In the genomic region with DNA sequence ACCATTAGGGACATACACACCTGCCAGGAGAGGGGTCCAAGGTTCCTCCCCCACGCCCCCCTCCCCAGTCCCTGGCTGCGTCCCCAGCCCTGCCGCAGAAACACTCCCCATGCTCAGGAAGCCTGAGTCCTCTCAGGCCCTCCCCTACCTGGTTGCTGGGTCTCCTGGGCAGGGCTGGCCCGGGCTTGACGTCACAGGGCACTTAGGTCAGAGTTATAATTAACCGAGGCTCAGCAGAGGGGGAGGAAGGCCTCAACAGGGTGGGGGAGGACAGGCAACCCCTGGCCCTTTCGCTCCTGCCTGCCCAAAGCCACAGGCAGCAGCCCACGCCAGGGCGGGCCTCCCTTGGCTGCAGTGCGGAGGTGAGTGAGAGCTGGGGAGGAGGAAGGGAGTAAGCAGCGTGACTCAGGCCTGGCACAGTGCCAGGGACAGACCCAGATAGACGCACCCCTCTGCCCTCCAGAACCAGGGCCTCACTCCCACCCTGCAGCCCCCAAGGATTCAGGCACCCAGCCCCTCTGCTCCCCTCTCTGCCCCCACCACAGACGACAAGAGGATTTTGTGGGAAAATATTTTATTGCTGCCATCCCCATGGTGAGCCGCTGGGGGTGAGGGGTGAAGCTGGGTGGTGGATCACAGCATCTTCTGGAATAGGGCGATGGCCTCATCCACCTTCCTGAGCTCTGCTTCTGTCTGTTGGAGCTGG, we compare ENCODE assay signal across 8 cellular contexts. TPM values are rescaled to one million over a fixed set of nuclear protein-coding genes. Genes with fewer than 3 reads are reported as not detected.
DNase-seq lines count a peak whose midpoint lies in the region; ATAC-seq, FAIRE-seq and TF ChIP-seq lines count a peak whose summit lies in the region.

A gene with protein sequence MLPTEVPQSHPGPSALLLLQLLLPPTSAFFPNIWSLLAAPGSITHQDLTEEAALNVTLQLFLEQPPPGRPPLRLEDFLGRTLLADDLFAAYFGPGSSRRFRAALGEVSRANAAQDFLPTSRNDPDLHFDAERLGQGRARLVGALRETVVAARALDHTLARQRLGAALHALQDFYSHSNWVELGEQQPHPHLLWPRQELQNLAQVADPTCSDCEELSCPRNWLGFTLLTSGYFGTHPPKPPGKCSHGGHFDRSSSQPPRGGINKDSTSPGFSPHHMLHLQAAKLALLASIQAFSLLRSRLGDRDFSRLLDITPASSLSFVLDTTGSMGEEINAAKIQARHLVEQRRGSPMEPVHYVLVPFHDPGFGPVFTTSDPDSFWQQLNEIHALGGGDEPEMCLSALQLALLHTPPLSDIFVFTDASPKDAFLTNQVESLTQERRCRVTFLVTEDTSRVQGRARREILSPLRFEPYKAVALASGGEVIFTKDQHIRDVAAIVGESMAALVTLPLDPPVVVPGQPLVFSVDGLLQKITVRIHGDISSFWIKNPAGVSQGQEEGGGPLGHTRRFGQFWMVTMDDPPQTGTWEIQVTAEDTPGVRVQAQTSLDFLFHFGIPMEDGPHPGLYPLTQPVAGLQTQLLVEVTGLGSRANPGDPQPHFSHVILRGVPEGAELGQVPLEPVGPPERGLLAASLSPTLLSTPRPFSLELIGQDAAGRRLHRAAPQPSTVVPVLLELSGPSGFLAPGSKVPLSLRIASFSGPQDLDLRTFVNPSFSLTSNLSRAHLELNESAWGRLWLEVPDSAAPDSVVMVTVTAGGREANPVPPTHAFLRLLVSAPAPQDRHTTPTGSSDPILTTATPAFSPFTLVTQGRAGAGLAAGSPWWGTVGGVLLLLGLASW (minus strand): TSS at position 368 of the 706 bp plus-strand sequence. CDS start 549 bp downstream, outside the sequence.

- peak; percentile 94 for FAIRE-seq in HTR-8/SVneo (lab: Jason Lieb, UNC)

- no peaks in the 10 kb centered on the region for H3K9me3 Mint-ChIP-seq in activated T-helper 1 cell treated with anti-CD3 and anti-CD28 coated beads, Interleukin-12 subunit alpha, Interleukin-12 subunit beta, Interleukin-2, Interleukin-4 antibody, amounts not matched to agents 30 ng/mL and 10 ng/mL and 1 ng/mL, durations not matched to agents 14 hours and 24 hours and 36 hours

- H3K27ac ChIP-seq in parathyroid adenoma, result no peak within 1 kb of the TSS

- no peaks in the 10 kb centered on the region for H3K27me3 Mint-ChIP-seq in activated T-helper 1 cell treated with anti-CD3 and anti-CD28 coated beads, Interleukin-12 subunit alpha, Interleukin-12 subunit beta, Interleukin-2, Interleukin-4 antibody, amounts not matched to agents 30 ng/mL and 10 ng/mL and 1 ng/mL, durations not matched to agents 14 hours and 24 hours and 36 hours (ENCODE audit: insufficient read depth)

- H3K4me3 ChIP-seq in AG10803 (ENCODE audit: low read length) (no peak within 1 kb of the TSS), fibroblast of the aortic adventitia (ENCODE audit: low read depth, low read length) (no peak within 1 kb of the TSS), parathyroid adenoma (ENCODE audit: low read depth, low read length) (no peak within 1 kb of the TSS)

- H2AFZ ChIP-seq in parathyroid adenoma, result peak within 1 kb of the TSS; percentile 82

- peak within 1 kb of the TSS; percentile 87 for H3K27ac Mint-ChIP-seq in activated T-helper 1 cell treated with anti-CD3 and anti-CD28 coated beads, Interleukin-12 subunit alpha, Interleukin-12 subunit beta, Interleukin-2, Interleukin-4 antibody, amounts not matched to agents 30 ng/mL and 10 ng/mL and 1 ng/mL, durations not matched to agents 14 hours and 24 hours and 36 hours

- peaks cover 2% of the 10 kb centered on the region for H3K79me2 ChIP-seq in parathyroid adenoma

- H3K4me3 Mint-ChIP-seq in activated T-helper 1 cell treated with anti-CD3 and anti-CD28 coated beads, Interleukin-12 subunit alpha, Interleukin-12 subunit beta, Interleukin-2, Interleukin-4 antibody, amounts not matched to agents 30 ng/mL and 10 ng/mL and 1 ng/mL, durations not matched to agents 14 hours and 24 hours and 36 hours, result no peak within 1 kb of the TSS

- TF ChIP-seq CTCF in AG10803 (conservative IDR thresholded peaks at IDR 0.05; ENCODE audit: low read length), result no peak
- no peak for TF ChIP-seq CTCF in fibroblast of the aortic adventitia (IDR thresholded peaks at IDR 0.05; ENCODE audit: insufficient read depth, low read length)
- TF ChIP-seq CTCF in parathyroid adenoma (IDR thresholded peaks at IDR 0.05), result no peak

- H3K4me1 ChIP-seq in parathyroid adenoma, result peaks cover 13% of the 10 kb centered on the region

- peaks cover 25% of the 10 kb centered on the region for H3K4me1 Mint-ChIP-seq in activated T-helper 1 cell treated with anti-CD3 and anti-CD28 coated beads, Interleukin-12 subunit alpha, Interleukin-12 subunit beta, Interleukin-2, Interleukin-4 antibody, amounts not matched to agents 30 ng/mL and 10 ng/mL and 1 ng/mL, durations not matched to agents 14 hours and 24 hours and 36 hours (ENCODE audit: low read depth)

- no peaks in the 10 kb centered on the region for H3K27me3 ChIP-seq in parathyroid adenoma (ENCODE audit: control insufficient read depth, insufficient read depth, low read length)

- ATAC-seq in GM19324 (IDR thresholded peaks at IDR 0.05; ENCODE audit: low FRiP score, unreplicated experiment), result peak; percentile 57

- H3K36me3 Mint-ChIP-seq in activated T-helper 1 cell treated with anti-CD3 and anti-CD28 coated beads, Interleukin-12 subunit alpha, Interleukin-12 subunit beta, Interleukin-2, Interleukin-4 antibody, amounts not matched to agents 30 ng/mL and 10 ng/mL and 1 ng/mL, durations not matched to agents 14 hours and 24 hours and 36 hours (ENCODE audit: low read depth), result peaks cover 11% of the 10 kb centered on the region

- no peak within 1 kb of the TSS for H3K4me2 ChIP-seq in parathyroid adenoma (ENCODE audit: low read length)

- H3K9ac ChIP-seq in parathyroid adenoma, result no peak within 1 kb of the TSS

- H3K36me3 ChIP-seq in parathyroid adenoma (ENCODE audit: control insufficient read depth, insufficient read depth, low read length), result no peaks in the 10 kb centered on the region

- intact Hi-C loops in activated T-helper 1 cell treated with anti-CD3 and anti-CD28 coated beads, Interleukin-12 subunit alpha, Interleukin-12 subunit beta, Interleukin-2, Interleukin-4 antibody, amounts not matched to agents 30 ng/mL and 10 ng/mL and 1 ng/mL, durations not matched to agents 14 hours and 24 hours and 36 hours (cut with micrococcal nuclease), result loop anchor here (1.0 to 2.0 kb wide), 5 partner anchors 18 to 74 kb away; a partner anchor contains a TSS

- H3K9me3 ChIP-seq in parathyroid adenoma (ENCODE audit: control insufficient read depth, low read length), result no peaks in the 10 kb centered on the region

- DNase-seq in AG10803 (ENCODE audit: low read depth), result peak; percentile 56
- peak; percentile 85 for DNase-seq in HTR-8/SVneo (ENCODE audit: insufficient read length, low spot score)
- DNase-seq in RKO (ENCODE audit: low spot score), result peak; percentile 67
- DNase-seq in activated T-helper 1 cell treated with anti-CD3 and anti-CD28 coated beads, Interleukin-12 subunit alpha, Interleukin-12 subunit beta, Interleukin-2, Interleukin-4 antibody, amounts not matched to agents 30 ng/mL and 10 ng/mL and 1 ng/mL, durations not matched to agents 14 hours and 24 hours and 36 hours (ENCODE audit: low spot score), result peak; percentile 68
- DNase-seq in fibroblast of the aortic adventitia (ENCODE audit: low read depth), result peak; percentile 73
- peak; percentile 67 for DNase-seq in ureter (ENCODE audit: low spot score)

RNA-seq across cellular contexts. Expression of the gene that starts here (rescaled TPM):
- 2.9 and 5.0 TPM in 2 replicates for total RNA-seq in activated T-helper 1 cell treated with anti-CD3 and anti-CD28 coated beads, Interleukin-12 subunit alpha, Interleukin-12 subunit beta, Interleukin-2, Interleukin-4 antibody, amounts not matched to agents 30 ng/mL and 10 ng/mL and 1 ng/mL, durations not matched to agents 14 hours and 24 hours and 36 hours
- total RNA-seq in fibroblast of the aortic adventitia (ENCODE audit: low replicate concordance) (0.36 and 0.90 TPM in 2 replicates), ureter (5.5 TPM)

Comparison
In these comparisons a context has a peak if more than half of its experiments do, and no peak if none do; other contexts are left out.
1. Peak in DNase-seq in fibroblast of the aortic adventitia; RNA of the gene not detected or under 1 TPM.